ENCODE assay signal across 19 cellular contexts in the genomic region with DNA sequence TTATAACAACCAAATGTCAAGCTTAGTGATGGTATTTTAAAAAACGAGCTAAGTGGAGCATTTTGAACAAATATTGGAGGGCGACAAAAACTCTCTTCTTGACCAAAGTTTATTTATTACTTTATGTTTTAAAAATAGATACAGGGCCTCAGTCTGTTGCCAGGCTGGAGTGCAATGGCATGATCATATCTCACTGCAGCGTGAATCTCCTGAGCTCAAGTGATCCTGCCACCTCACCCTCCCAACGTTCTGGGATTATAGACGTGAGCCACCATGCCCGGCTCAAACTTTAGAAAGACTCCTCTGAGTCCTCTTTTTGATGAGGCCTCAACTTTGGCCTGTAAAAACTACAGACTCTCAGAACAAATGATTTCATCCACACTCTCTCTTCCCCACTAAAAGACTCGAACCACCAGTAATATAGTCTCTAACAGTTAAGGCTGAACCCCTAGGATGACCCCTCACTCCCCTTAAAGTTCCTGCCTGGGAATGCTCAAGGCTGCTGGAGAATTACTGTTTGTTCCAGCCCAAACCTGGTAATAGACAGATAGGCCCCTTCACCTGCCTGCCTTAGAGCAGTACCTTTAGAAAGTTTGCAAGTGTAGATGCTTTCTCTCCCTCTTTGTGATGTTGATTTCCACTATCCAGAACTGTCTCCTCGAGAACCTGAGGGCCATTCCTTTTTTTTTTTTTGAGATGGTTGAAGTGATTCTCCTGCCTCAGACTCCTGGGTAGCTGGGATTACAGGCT.
"Had no signal": no experiment of that assay in that cellular context is flagged by ENCODE, and none has a peak within 500 bp of the region (broad histone marks: within the 10 kb centered on the region; RNA-seq: fewer than 3 reads in every experiment).

No MANE protein-coding gene starts in this region.

- H3K27ac Mint-ChIP-seq: activated naive CD8-positive, alpha-beta T cell; natural killer cell treated with Interleukin-12 subunit alpha and Interleukin-12 subunit beta and Interleukin-15 and Interleukin-18, amount 100 ng/mL, for 72 hours; stimulated activated naive CD8-positive, alpha-beta T cell treated with anti-CD3 and anti-CD28 coated beads, Interleukin-15, amount 100 ng/mL, for 72 hours had no signal

- FAIRE-seq: colon, frontal cortex, small intestine had no signal

- H3K4me1 ChIP-seq: lower lobe of right lung, vagina had no signal

- H3K27ac ChIP-seq: body of pancreas, heart left ventricle, lower lobe of right lung, suprapubic skin, vagina, WERI-Rb-1 had no signal

- H3K9me3 Mint-ChIP-seq: natural killer cell treated with Interleukin-12 subunit alpha and Interleukin-12 subunit beta and Interleukin-15 and Interleukin-18, amount 100 ng/mL, for 72 hours; stimulated activated naive CD8-positive, alpha-beta T cell treated with anti-CD3 and anti-CD28 coated beads, Interleukin-15, amount 100 ng/mL, for 72 hours had no signal

- H3K36me3 Mint-ChIP-seq: activated naive CD8-positive, alpha-beta T cell; natural killer cell treated with Interleukin-12 subunit alpha and Interleukin-12 subunit beta and Interleukin-15 and Interleukin-18, amount 100 ng/mL, for 72 hours had no signal

- H3K4me3 Mint-ChIP-seq: activated naive CD8-positive, alpha-beta T cell; natural killer cell treated with Interleukin-12 subunit alpha and Interleukin-12 subunit beta and Interleukin-15 and Interleukin-18, amount 100 ng/mL, for 72 hours; stimulated activated naive CD8-positive, alpha-beta T cell treated with anti-CD3 and anti-CD28 coated beads, Interleukin-15, amount 100 ng/mL, for 72 hours had no signal

- ATAC-seq: lower lobe of right lung; natural killer cell treated with Interleukin-12 subunit alpha and Interleukin-12 subunit beta and Interleukin-15 and Interleukin-18, amount 100 ng/mL, for 72 hours; stimulated activated naive CD8-positive, alpha-beta T cell treated with anti-CD3 and anti-CD28 coated beads, Interleukin-15, amount 100 ng/mL, for 72 hours had no signal

- H3K36me3 ChIP-seq: heart left ventricle, lower lobe of right lung, suprapubic skin, transverse colon, vagina, WERI-Rb-1 had no signal

- H3K27me3 Mint-ChIP-seq: activated naive CD8-positive, alpha-beta T cell; stimulated activated naive CD8-positive, alpha-beta T cell treated with anti-CD3 and anti-CD28 coated beads, Interleukin-15, amount 100 ng/mL, for 72 hours had no signal

- H3K27me3 ChIP-seq: body of pancreas, heart left ventricle, suprapubic skin, transverse colon, vagina had no signal

- H3K4me3 ChIP-seq: body of pancreas, heart left ventricle, lower lobe of right lung, suprapubic skin, transverse colon, vagina had no signal

- DNase-seq: activated CD4-positive, alpha-beta T cell treated with anti-CD3 and anti-CD28 coated beads, Interleukin-2, amount 50 U/mL, for 48 hours; activated T-cell treated with anti-CD3 and anti-CD28 coated beads for 4 hours; caudate nucleus; heart left ventricle; lower lobe of right lung; small intestine; stimulated activated CD4-positive, alpha-beta T cell treated with anti-CD3 and anti-CD28 coated beads, Interleukin-15, amount 100 ng/mL, for 24 hours; stimulated activated CD4-positive, alpha-beta T cell treated with anti-CD3 and anti-CD28 coated beads, Interleukin-2, amount 100 ng/mL, for 48 hours; stimulated activated naive CD8-positive, alpha-beta T cell treated with anti-CD3 and anti-CD28 coated beads, Interleukin-15, amount 100 ng/mL, for 72 hours; SW 1271; transverse colon; WERI-Rb-1 had no signal

- H3K9me3 ChIP-seq: body of pancreas, heart left ventricle, lower lobe of right lung, suprapubic skin, transverse colon, vagina had no signal
